ENCODE assay signal across 20 cellular contexts in genomic region chr3:123279121-123279520, GRCh38.
A peak's percentile ranks its signal among the peaks of the same experiment; 100 is the strongest.
DNase-seq lines count a peak whose midpoint lies in the region; ATAC-seq and TF ChIP-seq lines count a peak whose summit lies in the region.
"Had no signal": no experiment of that assay in that cellular context is flagged by ENCODE, and none has a peak within 500 bp of the region (broad histone marks: within the 10 kb centered on the region; RNA-seq: fewer than 3 reads in every experiment).

No MANE protein-coding gene starts in this region.

- DNase-seq in D341Med (ENCODE audit: low spot score) (peak; percentile 8), GM10248 (ENCODE audit: extremely low spot score) (peak; percentile 9), chondrocyte (ENCODE audit: low spot score) (peak; percentile 52), neuronal stem cell (ENCODE audit: low spot score) (no peak), mesenchymal stem cell (no peak), psoas muscle (no peak), WTC11 (ENCODE audit: low spot score) (no peak)
- DNase-seq: AML-193; CD4-positive, alpha-beta T cell; DMS53; NCI-H1048; NCI-H1417; NCI-H1694 treated with DMSO at 0.1 percent for 48 hours; NCI-H2081; NCI-H2227 treated with DMSO at 0.1 percent for 48 hours; NCI-H526 treated with DMSO at 0.1 percent for 48 hours; RPMI8226; SHP77 treated with DMSO at 0.1 percent for 48 hours had no signal

- H3K4me3 ChIP-seq in neuronal stem cell (ENCODE audit: low read length in 2 of 2) (no peak overlapping the region), mesenchymal stem cell (ENCODE audit: insufficient read depth in 1 of 2, low read depth in 1 of 2, low read length in 2 of 2) (no peak overlapping the region), psoas muscle (no peak overlapping the region)
- H3K4me3 ChIP-seq: A549; BLaER1 treated with 17β-estradiol and CSF1 and Interleukin-3, amounts not matched to agents 10 nM and 100 nM had no signal

- H3K4me1 Mint-ChIP-seq in chondrocyte (ENCODE audit: low read depth) (no peaks in the 10 kb centered on the region), WTC11 (peaks cover 25% of the 10 kb centered on the region)

- H2AFZ ChIP-seq in neuronal stem cell (ENCODE audit: low read length) (no peak overlapping the region), mesenchymal stem cell (ENCODE audit: low read depth, low read length) (no peak overlapping the region)

- CTCF ChIA-PET in GM10248 (lab: Yijun Ruan, JAX) (interaction anchor here (1.2 kb wide), 1 partner anchor 7 kb away, joined by 3 read pairs; no protein-coding TSS in a partner anchor), WTC11 (lab: Charles Lee) (interaction anchor here (0.7 to 1.2 kb wide), 2 partner anchors 17 to 29 kb away, joined by 3 read pairs; no protein-coding TSS in a partner anchor)

- H3K27me3 ChIP-seq in neuronal stem cell (ENCODE audit: control insufficient read depth in 3 of 3, insufficient read depth in 3 of 3, low read depth in 1 of 3, low read length in 3 of 3) = no peaks in the 10 kb centered on the region
- no peaks in the 10 kb centered on the region for H3K27me3 ChIP-seq in mesenchymal stem cell (ENCODE audit: control insufficient read depth in 1 of 2, insufficient read depth in 1 of 2, low read length in 2 of 2)
- H3K27me3 ChIP-seq in psoas muscle (ENCODE audit: insufficient read depth in 3 of 3, low read length in 2 of 3) = no peaks in the 10 kb centered on the region
- H3K27me3 ChIP-seq: BLaER1 treated with 17β-estradiol and CSF1 and Interleukin-3, amounts not matched to agents 10 nM and 100 nM had no signal

- H3K9me3 Mint-ChIP-seq in chondrocyte (ENCODE audit: low read depth) = no peaks in the 10 kb centered on the region
- no peaks in the 10 kb centered on the region for H3K9me3 Mint-ChIP-seq in WTC11
- H3K9me3 Mint-ChIP-seq: CD4-positive, alpha-beta T cell had no signal

- H3K14ac ChIP-seq in neuronal stem cell (ENCODE audit: low read length) (no peak overlapping the region), mesenchymal stem cell (ENCODE audit: low read length in 2 of 2) (no peak overlapping the region)

- H3K36me3 Mint-ChIP-seq in chondrocyte (ENCODE audit: low read depth) (peaks cover 3% of the 10 kb centered on the region), WTC11 (no peaks in the 10 kb centered on the region)

- no peak overlapping the region for H4K91ac ChIP-seq in neuronal stem cell (ENCODE audit: low read depth, low read length, poor library complexity)
- H4K91ac ChIP-seq in mesenchymal stem cell (ENCODE audit: low read length) = no peak overlapping the region

- intact Hi-C loops in psoas muscle (cut with DNase I) = no loop called here

- POLR2A ChIA-PET in GM10248 (lab: Yijun Ruan, JAX) (no interaction called here), WTC11 (lab: Charles Lee) (no interaction called here)

- TF ChIP-seq CTCF in GM10248 (IDR thresholded peaks at IDR 0.05; ENCODE audit: control extremely low read depth, extremely low read depth, low read depth, missing control alignments) (no peak), chondrocyte (IDR thresholded peaks at IDR 0.05) (no peak), psoas muscle (IDR thresholded peaks at IDR 0.05) (no peak), WTC11 (IDR thresholded peaks at IDR 0.05) (no peak)

- no peak overlapping the region for H3K4ac ChIP-seq in neuronal stem cell (ENCODE audit: low read length)
- no peak overlapping the region for H3K4ac ChIP-seq in mesenchymal stem cell (ENCODE audit: low read depth in 1 of 2, low read length in 2 of 2)

- peak overlapping the region; percentile 21 for H3K18ac ChIP-seq in neuronal stem cell (ENCODE audit: low read length)
- H3K18ac ChIP-seq in mesenchymal stem cell (ENCODE audit: low read depth in 1 of 2, low read length in 2 of 2) = no peak overlapping the region

- H3K4me2 ChIP-seq in neuronal stem cell (ENCODE audit: insufficient read depth, low read length, poor library complexity, severe bottlenecking) = no peak overlapping the region
- no peak overlapping the region for H3K4me2 ChIP-seq in mesenchymal stem cell (ENCODE audit: low read length, poor library complexity, severe bottlenecking)
- H3K4me2 ChIP-seq: A549; BLaER1 treated with 17β-estradiol and CSF1 and Interleukin-3, amounts not matched to agents 10 nM and 100 nM had no signal

- H3K4me3 Mint-ChIP-seq in chondrocyte (ENCODE audit: unreplicated experiment) (no peak overlapping the region), WTC11 (no peak overlapping the region)
- H3K4me3 Mint-ChIP-seq: CD4-positive, alpha-beta T cell had no signal

- H3K23ac ChIP-seq in neuronal stem cell (ENCODE audit: low read depth, low read length, poor library complexity) = no peak overlapping the region
- H3K23ac ChIP-seq in mesenchymal stem cell (ENCODE audit: low read length in 2 of 2) = no peak overlapping the region

- H2BK120ac ChIP-seq in neuronal stem cell (ENCODE audit: low read depth, low read length) (no peak overlapping the region), mesenchymal stem cell (ENCODE audit: low read depth, low read length) (no peak overlapping the region)

- peaks cover 0 to 2% of the 10 kb centered on the region in 2 donors for H3K9me3 ChIP-seq in neuronal stem cell (replicated peaks in 1 of 2; ENCODE audit: control insufficient read depth in 2 of 2, insufficient read depth in 1 of 2, low read depth in 1 of 2, low read length in 2 of 2)
- no peaks in the 10 kb centered on the region for H3K9me3 ChIP-seq in mesenchymal stem cell (ENCODE audit: control insufficient read depth, low read length)
- H3K9me3 ChIP-seq in psoas muscle = no peaks in the 10 kb centered on the region
- H3K9me3 ChIP-seq: A549; BLaER1 treated with 17β-estradiol and CSF1 and Interleukin-3, amounts not matched to agents 10 nM and 100 nM had no signal

- ATAC-seq in psoas muscle = no peak
- ATAC-seq in WTC11 = no peak
- ATAC-seq: A549 had no signal

- H2BK5ac ChIP-seq in neuronal stem cell (ENCODE audit: low read length) (no peak overlapping the region), mesenchymal stem cell (ENCODE audit: low read depth, low read length, poor library complexity, severe bottlenecking) (no peak overlapping the region)

- H4K8ac ChIP-seq in neuronal stem cell (ENCODE audit: low read depth, low read length) (no peak overlapping the region), mesenchymal stem cell (ENCODE audit: low read length) (no peak overlapping the region)

- no peak overlapping the region for H2BK12ac ChIP-seq in neuronal stem cell (ENCODE audit: low read length)
- no peak overlapping the region for H2BK12ac ChIP-seq in mesenchymal stem cell (ENCODE audit: low read length in 2 of 2)

- H3K27ac ChIP-seq in neuronal stem cell (replicated peaks; ENCODE audit: low read length) = no peak overlapping the region
- no peak overlapping the region for H3K27ac ChIP-seq in mesenchymal stem cell (ENCODE audit: low read length, poor library complexity, severe bottlenecking)
- no peak overlapping the region for H3K27ac ChIP-seq in psoas muscle
- H3K27ac ChIP-seq: A549; BLaER1 treated with 17β-estradiol and CSF1 and Interleukin-3, amounts not matched to agents 10 nM and 100 nM had no signal

- H3K4me1 ChIP-seq in neuronal stem cell (ENCODE audit: control insufficient read depth in 2 of 2, insufficient read depth in 1 of 2, low read depth in 1 of 2, low read length in 2 of 2) (peaks cover 1 to 6% of the 10 kb centered on the region in 2 donors), mesenchymal stem cell (ENCODE audit: control insufficient read depth, insufficient read depth, low read depth, low read length) (no peaks in the 10 kb centered on the region), psoas muscle (no peaks in the 10 kb centered on the region)
- H3K4me1 ChIP-seq: A549; BLaER1 treated with 17β-estradiol and CSF1 and Interleukin-3, amounts not matched to agents 10 nM and 100 nM had no signal

- H3K27me3 Mint-ChIP-seq in chondrocyte (ENCODE audit: low read depth) = no peaks in the 10 kb centered on the region
- no peaks in the 10 kb centered on the region for H3K27me3 Mint-ChIP-seq in WTC11 (ENCODE audit: low read depth)
- H3K27me3 Mint-ChIP-seq: CD4-positive, alpha-beta T cell had no signal

- no peaks in the 10 kb centered on the region for H3K36me3 ChIP-seq in neuronal stem cell (replicated peaks in 1 of 2; ENCODE audit: control insufficient read depth in 2 of 2, insufficient read depth in 2 of 2, low read length in 2 of 2)
- H3K36me3 ChIP-seq in mesenchymal stem cell (ENCODE audit: control insufficient read depth in 1 of 2, insufficient read depth in 2 of 2, low read depth in 1 of 2, low read length in 2 of 2) = no peaks in the 10 kb centered on the region
- H3K36me3 ChIP-seq in psoas muscle (ENCODE audit: insufficient read depth in 1 of 2, low read depth in 1 of 2) = peaks cover 0 to 3% of the 10 kb centered on the region in 2 donors
- H3K36me3 ChIP-seq: BLaER1 treated with 17β-estradiol and CSF1 and Interleukin-3, amounts not matched to agents 10 nM and 100 nM had no signal

- H3K27ac Mint-ChIP-seq in chondrocyte (ENCODE audit: unreplicated experiment) = no peak overlapping the region
- H3K27ac Mint-ChIP-seq in WTC11 = no peak overlapping the region
- H3K27ac Mint-ChIP-seq: CD4-positive, alpha-beta T cell had no signal

- no CpG with 5 or more reads among the region's 7 CpGs for WGBS in neuronal stem cell (ENCODE audit: extremely low coverage in 2 of 2, insufficient read length in 2 of 2, insufficient replicate concordance in 1 of 2), 2 donors
- 83% methylated on average over 7 of the region's 7 CpGs for WGBS in mesenchymal stem cell
- WGBS in psoas muscle, 3 donors = 76 to 81% (median 77%) methylated on average over 7 of the region's 7 CpGs

- no peak overlapping the region for H2AK5ac ChIP-seq in neuronal stem cell (ENCODE audit: low read depth, low read length)
- no peak overlapping the region for H2AK5ac ChIP-seq in mesenchymal stem cell (ENCODE audit: low read length, severe bottlenecking)

- H3K9ac ChIP-seq in neuronal stem cell (ENCODE audit: low read depth, low read length, poor library complexity) (no peak overlapping the region), mesenchymal stem cell (ENCODE audit: low read length) (no peak overlapping the region)
- H3K9ac ChIP-seq: BLaER1 treated with 17β-estradiol and CSF1 and Interleukin-3, amounts not matched to agents 10 nM and 100 nM had no signal

- H3K79me1 ChIP-seq in neuronal stem cell (ENCODE audit: low read depth, low read length) (no peaks in the 10 kb centered on the region), mesenchymal stem cell (replicated peaks; ENCODE audit: low read length, poor library complexity, severe bottlenecking) (peaks cover 2% of the 10 kb centered on the region)

- H2BK15ac ChIP-seq in neuronal stem cell (ENCODE audit: low read length) (no peak overlapping the region), mesenchymal stem cell (ENCODE audit: low read depth, poor library complexity, severe bottlenecking) (no peak overlapping the region)

TF ChIP-seq in WTC11, 78 proteins besides CTCF, POLR2A, EP300 and RAD21 (continues in another document):
- no peak for TF ChIP-seq NR2C2 (CRISPR knock-in tag; IDR thresholded peaks at IDR 0.05)

Comparison
In these comparisons a context has a peak if more than half of its experiments do, and no peak if none do; other contexts are left out.
1. DNase-seq: peak in D341Med (single experiment), GM10248 (single experiment) and chondrocyte (single experiment); none in neuronal stem cell (single experiment), mesenchymal stem cell (single experiment), psoas muscle (0 of 2) and WTC11 (single experiment).